In genomic region chr3:5226783-5227182, GRCh38 we compare ENCODE assay signal across 8 cellular contexts. TPM values are rescaled to one million over a fixed set of nuclear protein-coding genes. Genes with fewer than 3 reads are reported as not detected.
DNase-seq lines count a peak whose midpoint lies in the region; ATAC-seq, FAIRE-seq and TF ChIP-seq lines count a peak whose summit lies in the region.

No MANE protein-coding gene starts in this region.

- no peak overlapping the region for H3K27ac Mint-ChIP-seq in natural killer cell
- no peak overlapping the region for H3K27ac Mint-ChIP-seq in activated naive CD8-positive, alpha-beta T cell treated with anti-CD3 and anti-CD28 coated beads, Interleukin-2, amount 50 U/mL, for 24 hours

- ATAC-seq in SK-N-SH treated with all-trans-retinoic acid at 6 μM for 48 hours (peak; percentile 62; the same call in 2 of the 3 replicates), natural killer cell (no peak)
- ATAC-seq in activated naive CD8-positive, alpha-beta T cell treated with anti-CD3 and anti-CD28 coated beads, Interleukin-2, amount 50 U/mL, for 24 hours = no peak

- no peaks in the 10 kb centered on the region for H3K27me3 ChIP-seq in kidney epithelial cell (ENCODE audit: control insufficient read depth, insufficient read depth, low read length)
- H3K27me3 ChIP-seq in ascending aorta = no peaks in the 10 kb centered on the region

- no peaks in the 10 kb centered on the region for H3K4me1 ChIP-seq in ascending aorta

- FAIRE-seq in H54 (lab: Jason Lieb, UNC) = peak; percentile 6
- FAIRE-seq in GM19239 (lab: Jason Lieb, UNC) = no peak

- H3K27ac ChIP-seq in ascending aorta = no peak overlapping the region

- TF ChIP-seq CTCF in kidney epithelial cell (IDR thresholded peaks at IDR 0.05; ENCODE audit: insufficient read depth, low read length, poor library complexity, severe bottlenecking) (peak; percentile 51), natural killer cell (IDR thresholded peaks at IDR 0.05) (no peak), ascending aorta (IDR thresholded peaks at IDR 0.05) (peak in 1 of 3 experiments; percentile 43)

- in situ Hi-C loops in Caki2 (cut with HindIII; ENCODE audit: low pct_unique_long_range_greater_than_20kb, low sequenced_read_pairs) = no loop called here

- no peaks in the 10 kb centered on the region for H3K9me3 ChIP-seq in ascending aorta

- no peaks in the 10 kb centered on the region for H3K36me3 Mint-ChIP-seq in natural killer cell
- no peaks in the 10 kb centered on the region for H3K36me3 Mint-ChIP-seq in activated naive CD8-positive, alpha-beta T cell treated with anti-CD3 and anti-CD28 coated beads, Interleukin-2, amount 50 U/mL, for 24 hours (ENCODE audit: low read depth)

- intact Hi-C loops in natural killer cell (cut with micrococcal nuclease) = no loop called here
- intact Hi-C loops in ascending aorta (cut with DNase I) = no loop called here

- peak; percentile 6 for DNase-seq in Caki2 (ENCODE audit: low read depth)
- no peak for DNase-seq in H54 (ENCODE audit: insufficient read length, low spot score)
- DNase-seq in kidney epithelial cell (ENCODE audit: low read depth) = no peak
- no peak for DNase-seq in natural killer cell
- no peak for DNase-seq in activated naive CD8-positive, alpha-beta T cell treated with anti-CD3 and anti-CD28 coated beads, Interleukin-2, amount 50 U/mL, for 24 hours
- DNase-seq in GM19239 (ENCODE audit: insufficient read length, low spot score) = no peak
- DNase-seq in ascending aorta (ENCODE audit: low spot score in 2 of 2) = no peak

- H3K36me3 ChIP-seq in kidney epithelial cell (ENCODE audit: control insufficient read depth, insufficient read depth, low read length) = no peaks in the 10 kb centered on the region
- H3K36me3 ChIP-seq in ascending aorta = no peaks in the 10 kb centered on the region

- TF ChIP-seq POLR2A in H54 (IDR thresholded peaks at IDR 0.05; ENCODE audit: low read depth, low read length) = no peak

- no peaks in the 10 kb centered on the region for H3K9me3 Mint-ChIP-seq in natural killer cell
- H3K9me3 Mint-ChIP-seq in activated naive CD8-positive, alpha-beta T cell treated with anti-CD3 and anti-CD28 coated beads, Interleukin-2, amount 50 U/mL, for 24 hours = no peaks in the 10 kb centered on the region

- no peak overlapping the region for H3K4me3 ChIP-seq in kidney epithelial cell (ENCODE audit: low read depth, low read length)
- H3K4me3 ChIP-seq in ascending aorta = no peak overlapping the region

- no peak overlapping the region for H3K4me3 Mint-ChIP-seq in natural killer cell
- no peak overlapping the region for H3K4me3 Mint-ChIP-seq in activated naive CD8-positive, alpha-beta T cell treated with anti-CD3 and anti-CD28 coated beads, Interleukin-2, amount 50 U/mL, for 24 hours

- H3K27me3 Mint-ChIP-seq in natural killer cell (ENCODE audit: low read depth in 2 of 2) = peaks cover 0 to 3% of the 10 kb centered on the region in 2 donors
- no peaks in the 10 kb centered on the region for H3K27me3 Mint-ChIP-seq in activated naive CD8-positive, alpha-beta T cell treated with anti-CD3 and anti-CD28 coated beads, Interleukin-2, amount 50 U/mL, for 24 hours

- H3K4me1 Mint-ChIP-seq in natural killer cell = peaks cover 0 to 4% of the 10 kb centered on the region in 2 donors
- H3K4me1 Mint-ChIP-seq in activated naive CD8-positive, alpha-beta T cell treated with anti-CD3 and anti-CD28 coated beads, Interleukin-2, amount 50 U/mL, for 24 hours = peaks cover 4% of the 10 kb centered on the region

TF ChIP-seq in SK-N-SH treated with all-trans-retinoic acid at 6 μM for 48 hours, 23 proteins besides CTCF, POLR2A, EP300 and RAD21:
- TF ChIP-seq ISL1 (CRISPR knock-in tag; IDR thresholded peaks at IDR 0.05) (no peak), RARB (CRISPR knock-in tag; IDR thresholded peaks at IDR 0.05) (no peak), PATZ1 (CRISPR knock-in tag; IDR thresholded peaks at IDR 0.05; ENCODE audit: borderline replicate concordance) (no peak), CSDC2 (CRISPR knock-in tag; IDR thresholded peaks at IDR 0.05) (no peak), ZC3H10 (CRISPR knock-in tag; IDR thresholded peaks at IDR 0.05) (no peak), TSHZ2 (CRISPR knock-in tag; IDR thresholded peaks at IDR 0.05) (no peak), ZFP3 (CRISPR knock-in tag; IDR thresholded peaks at IDR 0.05) (no peak), POU6F1 (CRISPR knock-in tag; IDR thresholded peaks at IDR 0.05; ENCODE audit: borderline replicate concordance, low read depth) (no peak), ZNF8 (CRISPR knock-in tag; IDR thresholded peaks at IDR 0.05) (no peak), TOX (CRISPR knock-in tag; IDR thresholded peaks at IDR 0.05; ENCODE audit: borderline replicate concordance) (no peak), ZFP30 (CRISPR knock-in tag; IDR thresholded peaks at IDR 0.05) (no peak), CSRNP3 (CRISPR knock-in tag; IDR thresholded peaks at IDR 0.05) (no peak), TCF4 (CRISPR knock-in tag; IDR thresholded peaks at IDR 0.05; ENCODE audit: borderline replicate concordance) (no peak), ARNTL (CRISPR knock-in tag; IDR thresholded peaks at IDR 0.05; ENCODE audit: borderline replicate concordance, low read depth) (no peak), ZNF565 (CRISPR knock-in tag; conservative IDR thresholded peaks at IDR 0.05; ENCODE audit: low read depth) (no peak), PPARA (CRISPR knock-in tag; IDR thresholded peaks at IDR 0.05; ENCODE audit: borderline replicate concordance) (no peak)

RNA-seq across cellular contexts. Expression of gene EDEM1, which starts 39.3 kb away (rescaled TPM):
- 13.6 and 15.9 TPM in 2 replicates for total RNA-seq in Caki2 (2014; rRNA removed; shearing (Covaris generic); ENCODE audit: low replicate concordance)
- total RNA-seq in kidney epithelial cell = 56.9 and 61.1 TPM in 2 replicates
- total RNA-seq in natural killer cell = 10 to 100 TPM; 55.3 to 64.2 (median 59.9) TPM
- 27.2 TPM for total RNA-seq in ascending aorta
